In the genomic region with DNA sequence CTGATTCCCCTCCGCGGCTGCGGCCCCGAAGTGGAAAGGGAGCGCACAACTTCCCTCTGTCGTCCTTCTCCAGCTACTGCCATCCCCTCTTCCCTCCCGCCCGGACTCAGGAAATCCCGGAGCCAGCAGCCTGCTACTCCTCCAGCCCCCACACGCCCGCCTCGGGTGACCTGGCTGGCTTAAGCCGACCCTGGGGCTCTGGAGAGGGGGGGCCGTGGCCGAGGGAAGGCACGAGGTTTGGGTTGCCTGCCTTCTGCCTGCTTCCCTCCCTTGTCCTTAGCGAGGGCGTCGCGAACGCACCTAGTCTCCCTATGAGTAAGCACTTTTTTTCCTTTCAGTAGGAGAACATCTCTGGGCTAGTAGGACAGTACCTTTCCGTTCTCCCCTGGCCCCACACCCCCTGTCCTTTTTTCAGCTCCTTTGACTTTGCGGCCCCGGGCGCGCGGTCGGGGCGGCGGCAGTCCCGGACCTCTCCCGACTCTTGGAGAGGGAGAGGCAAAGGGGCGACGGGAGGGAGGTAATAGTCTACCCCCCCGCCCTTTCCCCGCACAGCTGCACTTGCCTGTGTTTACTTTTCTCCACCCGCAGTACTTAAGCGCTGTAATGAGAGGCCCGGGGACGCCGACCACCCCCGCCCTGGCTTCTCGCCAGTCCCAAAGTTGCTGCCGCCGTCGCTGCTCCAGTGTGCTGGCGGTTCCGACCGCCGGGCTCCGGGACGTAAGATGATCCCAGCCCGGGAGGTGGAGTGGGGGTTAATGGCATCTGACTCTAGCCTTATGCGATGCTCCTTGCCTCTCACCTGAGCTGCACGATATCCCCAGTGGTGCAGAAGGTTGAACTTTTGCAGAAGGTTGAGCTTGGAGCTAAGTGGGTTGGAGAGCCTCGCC, we compare ENCODE assay signal across 8 cellular contexts. TPM values are rescaled to one million over a fixed set of nuclear protein-coding genes. Genes with fewer than 3 reads are reported as not detected.
A peak's percentile ranks its signal among the peaks of the same experiment; 100 is the strongest.
DNase-seq lines count a peak whose midpoint lies in the region; ATAC-seq, FAIRE-seq and TF ChIP-seq lines count a peak whose summit lies in the region.

No MANE protein-coding gene starts in this region.

- H3K9ac ChIP-seq in HUES48 (ENCODE audit: low read depth, low read length) (peak overlapping the region; percentile 91), mucosa of stomach (ENCODE audit: low read length) (peak overlapping the region; percentile 84)

- TF ChIP-seq CTCF in 22Rv1 (IDR thresholded peaks at IDR 0.05) (no peak), esophagus muscularis mucosa (IDR thresholded peaks at IDR 0.05) (peak in 1 of 3 experiments; percentile 6)

- peak; percentile 21 for ATAC-seq in GM18498 (IDR thresholded peaks at IDR 0.05; ENCODE audit: unreplicated experiment)
- no peak for ATAC-seq in GM18520 (IDR thresholded peaks at IDR 0.05; ENCODE audit: unreplicated experiment)

- H3K4me1 ChIP-seq in HUES48 (ENCODE audit: control insufficient read depth, insufficient read depth, low read length) (peaks cover 29% of the 10 kb centered on the region), esophagus muscularis mucosa (peaks cover 13 to 45% (median 31%) of the 10 kb centered on the region in 4 donors), mucosa of stomach (ENCODE audit: control insufficient read depth, insufficient read depth, low read length) (peaks cover 7% of the 10 kb centered on the region)

- H3K4me3 ChIP-seq in HUES48 (ENCODE audit: low read depth, low read length) (peak overlapping the region; percentile 99), esophagus muscularis mucosa (peak overlapping the region; percentile 65 to 76 (median 71)), mucosa of stomach (ENCODE audit: low read length) (peak overlapping the region; percentile 46)

- intact Hi-C loops in esophagus muscularis mucosa (cut with DNase I), result loop anchor here (5.0 kb wide), 2 partner anchors 60 to 230 kb away; no protein-coding TSS in a partner anchor

- peaks cover 16% of the 10 kb centered on the region for H3K36me3 ChIP-seq in HUES48 (ENCODE audit: control insufficient read depth, insufficient read depth, low read length)
- no peaks in the 10 kb centered on the region for H3K36me3 ChIP-seq in esophagus muscularis mucosa
- no peaks in the 10 kb centered on the region for H3K36me3 ChIP-seq in mucosa of stomach (ENCODE audit: control insufficient read depth, insufficient read depth, low read length)

- 3% methylated on average over 45 of the region's 56 CpGs for WGBS in esophagus muscularis mucosa

- no peak for TF ChIP-seq POLR2A in esophagus muscularis mucosa (IDR thresholded peaks at IDR 0.05; ENCODE audit: low read depth)
- TF ChIP-seq POLR2A in GM12891 (IDR thresholded peaks at IDR 0.05; ENCODE audit: low read depth, low read length), result no peak

- peak; percentile 37 for DNase-seq in SK-N-DZ (ENCODE audit: low spot score)
- DNase-seq in esophagus muscularis mucosa (ENCODE audit: extremely low spot score), result no peak
- DNase-seq in GM12891 (ENCODE audit: insufficient read length, low spot score), result no peak

- TF ChIP-seq EP300 in esophagus muscularis mucosa (IDR thresholded peaks at IDR 0.05), result no peak

- H3K9me3 ChIP-seq in HUES48 (ENCODE audit: control insufficient read depth, insufficient read depth, low read length) (no peaks in the 10 kb centered on the region), esophagus muscularis mucosa (no peaks in the 10 kb centered on the region), mucosa of stomach (ENCODE audit: control insufficient read depth, low read length) (no peaks in the 10 kb centered on the region)

- H3K27ac ChIP-seq in 22Rv1 (peak overlapping the region; percentile 93), HUES48 (ENCODE audit: low read depth, low read length) (peak overlapping the region; percentile 81), esophagus muscularis mucosa (replicated peaks in 1 of 4) (peak overlapping the region; percentile 87 to 92 (median 91))

- H3K27me3 ChIP-seq in HUES48 (ENCODE audit: control insufficient read depth, insufficient read depth, low read length), result 0 out of 2 replicates have a peak, but pooled peaks cover 2% of the 10 kb centered on the region
- H3K27me3 ChIP-seq in esophagus muscularis mucosa, result peaks cover 0 to 9% (median 0%) of the 10 kb centered on the region in 4 donors
- H3K27me3 ChIP-seq in mucosa of stomach (ENCODE audit: control insufficient read depth, insufficient read depth, low read length), result no peaks in the 10 kb centered on the region

- no peak for FAIRE-seq in GM12891 (lab: Jason Lieb, UNC)

TF ChIP-seq in GM12891, 5 proteins besides CTCF, POLR2A, EP300 and RAD21:
- TF ChIP-seq POU2F2 (IDR thresholded peaks at IDR 0.05; ENCODE audit: low read depth, low read length) (no peak), PAX5 (IDR thresholded peaks at IDR 0.05; ENCODE audit: insufficient read depth, low read length, severe bottlenecking) (no peak), SPI1 (IDR thresholded peaks at IDR 0.05; ENCODE audit: low read depth, low read length) (no peak), POLR2AphosphoS5 (IDR thresholded peaks at IDR 0.05; ENCODE audit: low read depth, low read length) (no peak), TAF1 (IDR thresholded peaks at IDR 0.05; ENCODE audit: low read depth, low read length) (no peak)

RNA-seq across cellular contexts. Expression of a gene that starts 0.9 kb away (rescaled TPM):
- 55.2 and 60.4 TPM in 2 replicates for polyA plus RNA-seq in SK-N-DZ (2014; cell fraction: cytosol; rRNA removed)
- 27.4 and 30.8 TPM in 2 replicates for polyA plus RNA-seq in SK-N-DZ (2014; cell fraction: nucleus; rRNA removed)
- 10 to 100 TPM; 76.8 to 84.0 (median 80.8) TPM for total RNA-seq in esophagus muscularis mucosa
- polyA plus RNA-seq in GM12891 (2012; ENCODE audit: low read depth, missing spikeins), result 1.1 TPM

Comparison
In these comparisons a context has a peak if more than half of its experiments do, and no peak if none do; other contexts are left out.
1. H3K4me3 ChIP-seq: peak in every context shown above with its lines; median percentile 99 in HUES48; 71 in esophagus muscularis mucosa; 46 in mucosa of stomach.